ENCODE assay signal across 8 cellular contexts in the genomic region with DNA sequence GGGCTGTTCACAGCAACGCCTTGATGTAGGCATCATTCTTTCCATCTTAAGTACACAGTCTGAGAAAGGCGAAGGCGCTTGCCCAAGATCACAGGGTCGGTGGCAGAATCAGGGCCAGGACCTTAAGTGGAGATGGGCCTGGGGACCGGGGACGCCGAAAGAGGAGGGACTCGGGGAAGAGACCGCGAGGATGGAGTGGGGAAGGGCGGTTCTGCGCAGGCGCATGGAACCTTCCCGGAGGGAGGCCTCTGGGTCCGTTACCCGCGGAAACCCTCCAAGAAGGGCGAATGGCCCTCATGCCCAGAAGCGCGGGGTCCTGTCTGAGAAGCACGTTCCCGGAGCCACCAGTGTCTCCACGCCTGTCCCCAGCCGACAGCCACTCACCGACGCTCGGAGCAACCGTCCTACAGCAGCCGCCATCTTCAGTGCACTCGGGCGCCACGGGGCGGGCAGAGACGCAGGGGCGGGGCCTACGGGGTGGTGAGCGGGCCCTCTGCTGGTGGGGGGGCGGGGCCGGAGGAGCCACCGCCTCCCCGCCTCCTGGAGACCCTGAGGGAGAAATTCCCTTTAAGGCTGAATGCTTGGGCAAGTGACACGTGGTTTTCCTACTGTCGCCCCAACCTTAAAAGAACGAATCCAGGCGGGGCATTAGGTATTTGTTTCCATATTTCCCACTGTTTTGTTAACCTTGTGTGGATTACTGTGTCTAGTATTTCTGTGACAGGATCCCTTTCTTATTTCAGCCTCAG. TPM values are rescaled to one million over a fixed set of nuclear protein-coding genes. Genes with fewer than 3 reads are reported as not detected.
DNase-seq lines count a peak whose midpoint lies in the region; ATAC-seq and TF ChIP-seq lines count a peak whose summit lies in the region.

A gene (minus strand): TSS at position 442 of the 749 bp plus-strand sequence. CDS start 22 bp downstream, at position 420.

- POLR2A ChIA-PET in activated B cell treated with CpG ODN at 0.5 μM for 24 hours (lab: Charles Lee): interaction anchor here (0.6 to 1.2 kb wide), 2 partner anchors 10 to 103 kb away, joined by 3 to 5 read pairs; no protein-coding TSS in a partner anchor

- no peaks in the 10 kb centered on the region for H3K27me3 Mint-ChIP-seq in activated B cell treated with CpG ODN at 0.5 μM for 24 hours

- no peaks in the 10 kb centered on the region for H3K9me3 Mint-ChIP-seq in activated B cell treated with CpG ODN at 0.5 μM for 24 hours

- DNase-seq in AG08395 (ENCODE audit: low spot score) (peak; percentile 94), NCI-H226 (peak; percentile 64), activated B cell treated with CpG ODN at 0.5 μM for 24 hours (peak; percentile 92), caudate nucleus (lab: John Stamatoyannopoulos, UW) (peak in 60 of 61 donors; percentile 49 to 97 (median 90)), islet precursor cell (peak; percentile 97)
- DNase-seq in stimulated activated CD4-positive, alpha-beta T cell treated with anti-CD3 and anti-CD28 coated beads, Interleukin-15, amount 100 ng/mL, for 1 hour (ENCODE audit: low read depth in 1 of 2, low spot score in 1 of 2): peak; percentile 84 to 95

- ATAC-seq in GM18909 (IDR thresholded peaks at IDR 0.05; ENCODE audit: poor library complexity, unreplicated experiment): peak; percentile 95
- ATAC-seq in HG03175 (IDR thresholded peaks at IDR 0.05; ENCODE audit: unreplicated experiment): peak; percentile 89
- peak; percentile 99 for ATAC-seq in activated B cell treated with CpG ODN at 0.5 μM for 24 hours (ENCODE audit: low read depth)

- H3K27ac Mint-ChIP-seq in activated B cell treated with CpG ODN at 0.5 μM for 24 hours: peak within 1 kb of the TSS; percentile 93

- CTCF ChIA-PET in activated B cell treated with CpG ODN at 0.5 μM for 24 hours (lab: Charles Lee): interaction anchor here (1.4 to 2.3 kb wide), 2 partner anchors 20 to 28 kb away, joined by 3 to 7 read pairs; no protein-coding TSS in a partner anchor

- H3K4me1 Mint-ChIP-seq in activated B cell treated with CpG ODN at 0.5 μM for 24 hours: peaks cover 26% of the 10 kb centered on the region

- peak within 1 kb of the TSS; percentile 98 for H3K4me3 Mint-ChIP-seq in activated B cell treated with CpG ODN at 0.5 μM for 24 hours

- H3K36me3 Mint-ChIP-seq in activated B cell treated with CpG ODN at 0.5 μM for 24 hours (ENCODE audit: low read depth): peaks cover 31% of the 10 kb centered on the region

- intact Hi-C loops in activated B cell treated with CpG ODN at 0.5 μM for 24 hours (cut with micrococcal nuclease): loop anchor here (1.0 to 5.0 kb wide), 8 partner anchors 13 to 418 kb away; a partner anchor contains a TSS

- H3K27ac ChIP-seq in caudate nucleus (ENCODE audit: low read depth, low read length): peak within 1 kb of the TSS; percentile 98

- no peak for TF ChIP-seq CTCF in activated B cell treated with CpG ODN at 0.5 μM for 24 hours (IDR thresholded peaks at IDR 0.05)

RNA-seq across cellular contexts. Expression of the gene that starts here (rescaled TPM):
- 62.8 and 63.7 TPM in 2 replicates for total RNA-seq in activated B cell treated with CpG ODN at 0.5 μM for 24 hours

Comparison
In these comparisons a context has a peak if more than half of its experiments do, and no peak if none do; other contexts are left out.
1. Peak in every context shown above with its lines: DNase-seq, ATAC-seq and H3K27ac ChIP-seq.